Comparison of ENCODE assay signal across 1 cellular context in the genomic region with DNA sequence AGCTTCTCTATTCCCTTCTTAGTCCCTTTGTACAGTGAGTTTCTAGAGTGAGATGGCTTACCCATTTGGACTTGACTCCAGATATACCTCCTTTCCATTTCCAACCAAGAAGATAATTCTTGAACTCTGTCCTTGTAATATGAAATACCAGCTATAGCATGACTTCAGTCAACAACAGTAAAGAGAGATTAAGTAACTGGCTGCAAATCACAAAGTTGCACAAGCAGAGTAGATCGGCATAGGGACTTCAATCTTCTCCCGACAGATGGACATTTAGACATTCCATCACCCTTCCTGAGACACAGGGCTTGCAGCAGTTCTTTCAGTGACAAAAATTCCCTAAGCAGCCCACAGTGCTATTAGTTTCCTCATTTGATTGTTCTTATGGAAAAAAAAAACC.
TF ChIP-seq lines count a peak whose summit lies in the region.

No MANE protein-coding gene starts in this region.

TF ChIP-seq in HepG2, 621 proteins besides CTCF, POLR2A, EP300 and RAD21 (continues in another document):
- peak; percentile 66 for TF ChIP-seq HNF4A (CRISPR knock-in tag; IDR thresholded peaks at IDR 0.05)
- TF ChIP-seq, protein P1, sequence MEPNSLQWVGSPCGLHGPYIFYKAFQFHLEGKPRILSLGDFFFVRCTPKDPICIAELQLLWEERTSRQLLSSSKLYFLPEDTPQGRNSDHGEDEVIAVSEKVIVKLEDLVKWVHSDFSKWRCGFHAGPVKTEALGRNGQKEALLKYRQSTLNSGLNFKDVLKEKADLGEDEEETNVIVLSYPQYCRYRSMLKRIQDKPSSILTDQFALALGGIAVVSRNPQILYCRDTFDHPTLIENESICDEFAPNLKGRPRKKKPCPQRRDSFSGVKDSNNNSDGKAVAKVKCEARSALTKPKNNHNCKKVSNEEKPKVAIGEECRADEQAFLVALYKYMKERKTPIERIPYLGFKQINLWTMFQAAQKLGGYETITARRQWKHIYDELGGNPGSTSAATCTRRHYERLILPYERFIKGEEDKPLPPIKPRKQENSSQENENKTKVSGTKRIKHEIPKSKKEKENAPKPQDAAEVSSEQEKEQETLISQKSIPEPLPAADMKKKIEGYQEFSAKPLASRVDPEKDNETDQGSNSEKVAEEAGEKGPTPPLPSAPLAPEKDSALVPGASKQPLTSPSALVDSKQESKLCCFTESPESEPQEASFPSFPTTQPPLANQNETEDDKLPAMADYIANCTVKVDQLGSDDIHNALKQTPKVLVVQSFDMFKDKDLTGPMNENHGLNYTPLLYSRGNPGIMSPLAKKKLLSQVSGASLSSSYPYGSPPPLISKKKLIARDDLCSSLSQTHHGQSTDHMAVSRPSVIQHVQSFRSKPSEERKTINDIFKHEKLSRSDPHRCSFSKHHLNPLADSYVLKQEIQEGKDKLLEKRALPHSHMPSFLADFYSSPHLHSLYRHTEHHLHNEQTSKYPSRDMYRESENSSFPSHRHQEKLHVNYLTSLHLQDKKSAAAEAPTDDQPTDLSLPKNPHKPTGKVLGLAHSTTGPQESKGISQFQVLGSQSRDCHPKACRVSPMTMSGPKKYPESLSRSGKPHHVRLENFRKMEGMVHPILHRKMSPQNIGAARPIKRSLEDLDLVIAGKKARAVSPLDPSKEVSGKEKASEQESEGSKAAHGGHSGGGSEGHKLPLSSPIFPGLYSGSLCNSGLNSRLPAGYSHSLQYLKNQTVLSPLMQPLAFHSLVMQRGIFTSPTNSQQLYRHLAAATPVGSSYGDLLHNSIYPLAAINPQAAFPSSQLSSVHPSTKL (CRISPR knock-in tag; IDR thresholded peaks at IDR 0.05) = peak; percentile 44; the same call in 1 of the 2 replicates
- TF ChIP-seq FOXA3 (CRISPR knock-in tag; IDR thresholded peaks at IDR 0.05) = peak; percentile 59
- no peak for TF ChIP-seq ETV6 (CRISPR knock-in tag; conservative IDR thresholded peaks at IDR 0.05)
- no peak for TF ChIP-seq MAFK (conservative IDR thresholded peaks at IDR 0.05 in 1 of 2, IDR thresholded peaks at IDR 0.05 in 1 of 2; ENCODE audit: low read length in 2 of 2)
- TF ChIP-seq CEBPG (CRISPR knock-in tag; IDR thresholded peaks at IDR 0.05) = peak; percentile 68
- 0 out of 2 replicates have a peak, but pooled peaks have one; percentile 23 for TF ChIP-seq FOXJ3 (CRISPR knock-in tag; IDR thresholded peaks at IDR 0.05; ENCODE audit: borderline replicate concordance)
- no peak for TF ChIP-seq SRY (CRISPR knock-in tag; IDR thresholded peaks at IDR 0.05)
- TF ChIP-seq, protein P2, sequence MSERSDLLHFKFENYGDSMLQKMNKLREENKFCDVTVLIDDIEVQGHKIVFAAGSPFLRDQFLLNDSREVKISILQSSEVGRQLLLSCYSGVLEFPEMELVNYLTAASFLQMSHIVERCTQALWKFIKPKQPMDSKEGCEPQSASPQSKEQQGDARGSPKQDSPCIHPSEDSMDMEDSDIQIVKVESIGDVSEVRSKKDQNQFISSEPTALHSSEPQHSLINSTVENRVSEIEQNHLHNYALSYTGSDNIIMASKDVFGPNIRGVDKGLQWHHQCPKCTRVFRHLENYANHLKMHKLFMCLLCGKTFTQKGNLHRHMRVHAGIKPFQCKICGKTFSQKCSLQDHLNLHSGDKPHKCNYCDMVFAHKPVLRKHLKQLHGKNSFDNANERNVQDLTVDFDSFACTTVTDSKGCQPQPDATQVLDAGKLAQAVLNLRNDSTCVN (CRISPR knock-in tag; IDR thresholded peaks at IDR 0.05; ENCODE audit: borderline replicate concordance) = no peak
- no peak for TF ChIP-seq HOXA9 (CRISPR knock-in tag; IDR thresholded peaks at IDR 0.05; ENCODE audit: borderline replicate concordance)
- no peak for TF ChIP-seq ZNF446 (CRISPR knock-in tag; IDR thresholded peaks at IDR 0.05)
- TF ChIP-seq, protein P3, sequence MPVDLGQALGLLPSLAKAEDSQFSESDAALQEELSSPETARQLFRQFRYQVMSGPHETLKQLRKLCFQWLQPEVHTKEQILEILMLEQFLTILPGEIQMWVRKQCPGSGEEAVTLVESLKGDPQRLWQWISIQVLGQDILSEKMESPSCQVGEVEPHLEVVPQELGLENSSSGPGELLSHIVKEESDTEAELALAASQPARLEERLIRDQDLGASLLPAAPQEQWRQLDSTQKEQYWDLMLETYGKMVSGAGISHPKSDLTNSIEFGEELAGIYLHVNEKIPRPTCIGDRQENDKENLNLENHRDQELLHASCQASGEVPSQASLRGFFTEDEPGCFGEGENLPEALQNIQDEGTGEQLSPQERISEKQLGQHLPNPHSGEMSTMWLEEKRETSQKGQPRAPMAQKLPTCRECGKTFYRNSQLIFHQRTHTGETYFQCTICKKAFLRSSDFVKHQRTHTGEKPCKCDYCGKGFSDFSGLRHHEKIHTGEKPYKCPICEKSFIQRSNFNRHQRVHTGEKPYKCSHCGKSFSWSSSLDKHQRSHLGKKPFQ (CRISPR knock-in tag; IDR thresholded peaks at IDR 0.05; ENCODE audit: insufficient replicate concordance) = no peak
- no peak for TF ChIP-seq GABPA (IDR thresholded peaks at IDR 0.05; ENCODE audit: low read depth, low read length)
- no peak for TF ChIP-seq GABPA (CRISPR knock-in tag; IDR thresholded peaks at IDR 0.05; ENCODE audit: low read depth)
- TF ChIP-seq KDM4B (CRISPR knock-in tag; IDR thresholded peaks at IDR 0.05) = no peak
- no peak for TF ChIP-seq ZNF766 (CRISPR knock-in tag; IDR thresholded peaks at IDR 0.05; ENCODE audit: borderline replicate concordance)
- TF ChIP-seq, protein P4, sequence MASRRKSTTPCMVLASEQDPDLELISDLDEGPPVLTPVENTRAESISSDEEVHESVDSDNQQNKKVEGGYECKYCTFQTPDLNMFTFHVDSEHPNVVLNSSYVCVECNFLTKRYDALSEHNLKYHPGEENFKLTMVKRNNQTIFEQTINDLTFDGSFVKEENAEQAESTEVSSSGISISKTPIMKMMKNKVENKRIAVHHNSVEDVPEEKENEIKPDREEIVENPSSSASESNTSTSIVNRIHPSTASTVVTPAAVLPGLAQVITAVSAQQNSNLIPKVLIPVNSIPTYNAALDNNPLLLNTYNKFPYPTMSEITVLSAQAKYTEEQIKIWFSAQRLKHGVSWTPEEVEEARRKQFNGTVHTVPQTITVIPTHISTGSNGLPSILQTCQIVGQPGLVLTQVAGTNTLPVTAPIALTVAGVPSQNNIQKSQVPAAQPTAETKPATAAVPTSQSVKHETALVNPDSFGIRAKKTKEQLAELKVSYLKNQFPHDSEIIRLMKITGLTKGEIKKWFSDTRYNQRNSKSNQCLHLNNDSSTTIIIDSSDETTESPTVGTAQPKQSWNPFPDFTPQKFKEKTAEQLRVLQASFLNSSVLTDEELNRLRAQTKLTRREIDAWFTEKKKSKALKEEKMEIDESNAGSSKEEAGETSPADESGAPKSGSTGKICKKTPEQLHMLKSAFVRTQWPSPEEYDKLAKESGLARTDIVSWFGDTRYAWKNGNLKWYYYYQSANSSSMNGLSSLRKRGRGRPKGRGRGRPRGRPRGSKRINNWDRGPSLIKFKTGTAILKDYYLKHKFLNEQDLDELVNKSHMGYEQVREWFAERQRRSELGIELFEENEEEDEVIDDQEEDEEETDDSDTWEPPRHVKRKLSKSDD (CRISPR knock-in tag; IDR thresholded peaks at IDR 0.05; ENCODE audit: low read depth) = no peak
- no peak for TF ChIP-seq SATB2 (CRISPR knock-in tag; IDR thresholded peaks at IDR 0.05)
- no peak for TF ChIP-seq CREM (IDR thresholded peaks at IDR 0.05)
- no peak for TF ChIP-seq CREM (CRISPR knock-in tag; IDR thresholded peaks at IDR 0.05)
- TF ChIP-seq ZNF296 (CRISPR knock-in tag; conservative IDR thresholded peaks at IDR 0.05) = no peak
- TF ChIP-seq, protein P5, sequence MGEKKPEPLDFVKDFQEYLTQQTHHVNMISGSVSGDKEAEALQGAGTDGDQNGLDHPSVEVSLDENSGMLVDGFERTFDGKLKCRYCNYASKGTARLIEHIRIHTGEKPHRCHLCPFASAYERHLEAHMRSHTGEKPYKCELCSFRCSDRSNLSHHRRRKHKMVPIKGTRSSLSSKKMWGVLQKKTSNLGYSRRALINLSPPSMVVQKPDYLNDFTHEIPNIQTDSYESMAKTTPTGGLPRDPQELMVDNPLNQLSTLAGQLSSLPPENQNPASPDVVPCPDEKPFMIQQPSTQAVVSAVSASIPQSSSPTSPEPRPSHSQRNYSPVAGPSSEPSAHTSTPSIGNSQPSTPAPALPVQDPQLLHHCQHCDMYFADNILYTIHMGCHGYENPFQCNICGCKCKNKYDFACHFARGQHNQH (CRISPR knock-in tag; IDR thresholded peaks at IDR 0.05) = no peak
- no peak for TF ChIP-seq RORA (CRISPR knock-in tag; IDR thresholded peaks at IDR 0.05)
- 0 out of 2 replicates have a peak, but pooled peaks have one; percentile 15 for TF ChIP-seq BCL6 (CRISPR knock-in tag; IDR thresholded peaks at IDR 0.05)
- no peak for TF ChIP-seq ZNF431 (CRISPR knock-in tag; IDR thresholded peaks at IDR 0.05; ENCODE audit: borderline replicate concordance, low read depth)
- TF ChIP-seq PCBP1 (IDR thresholded peaks at IDR 0.05; ENCODE audit: borderline replicate concordance, low read depth, low read length) = no peak
- no peak for TF ChIP-seq ZNF10 (CRISPR knock-in tag; IDR thresholded peaks at IDR 0.05; ENCODE audit: borderline replicate concordance, low read depth)
- TF ChIP-seq, protein P6, sequence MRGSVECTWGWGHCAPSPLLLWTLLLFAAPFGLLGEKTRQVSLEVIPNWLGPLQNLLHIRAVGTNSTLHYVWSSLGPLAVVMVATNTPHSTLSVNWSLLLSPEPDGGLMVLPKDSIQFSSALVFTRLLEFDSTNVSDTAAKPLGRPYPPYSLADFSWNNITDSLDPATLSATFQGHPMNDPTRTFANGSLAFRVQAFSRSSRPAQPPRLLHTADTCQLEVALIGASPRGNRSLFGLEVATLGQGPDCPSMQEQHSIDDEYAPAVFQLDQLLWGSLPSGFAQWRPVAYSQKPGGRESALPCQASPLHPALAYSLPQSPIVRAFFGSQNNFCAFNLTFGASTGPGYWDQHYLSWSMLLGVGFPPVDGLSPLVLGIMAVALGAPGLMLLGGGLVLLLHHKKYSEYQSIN (CRISPR knock-in tag; IDR thresholded peaks at IDR 0.05; ENCODE audit: borderline replicate concordance) = no peak
- TF ChIP-seq, protein P7, sequence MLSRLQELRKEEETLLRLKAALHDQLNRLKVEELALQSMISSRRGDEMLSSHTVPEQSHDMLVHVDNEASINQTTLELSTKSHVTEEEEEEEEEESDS (CRISPR knock-in tag; IDR thresholded peaks at IDR 0.05; ENCODE audit: borderline replicate concordance) = no peak
- TF ChIP-seq, protein P8, sequence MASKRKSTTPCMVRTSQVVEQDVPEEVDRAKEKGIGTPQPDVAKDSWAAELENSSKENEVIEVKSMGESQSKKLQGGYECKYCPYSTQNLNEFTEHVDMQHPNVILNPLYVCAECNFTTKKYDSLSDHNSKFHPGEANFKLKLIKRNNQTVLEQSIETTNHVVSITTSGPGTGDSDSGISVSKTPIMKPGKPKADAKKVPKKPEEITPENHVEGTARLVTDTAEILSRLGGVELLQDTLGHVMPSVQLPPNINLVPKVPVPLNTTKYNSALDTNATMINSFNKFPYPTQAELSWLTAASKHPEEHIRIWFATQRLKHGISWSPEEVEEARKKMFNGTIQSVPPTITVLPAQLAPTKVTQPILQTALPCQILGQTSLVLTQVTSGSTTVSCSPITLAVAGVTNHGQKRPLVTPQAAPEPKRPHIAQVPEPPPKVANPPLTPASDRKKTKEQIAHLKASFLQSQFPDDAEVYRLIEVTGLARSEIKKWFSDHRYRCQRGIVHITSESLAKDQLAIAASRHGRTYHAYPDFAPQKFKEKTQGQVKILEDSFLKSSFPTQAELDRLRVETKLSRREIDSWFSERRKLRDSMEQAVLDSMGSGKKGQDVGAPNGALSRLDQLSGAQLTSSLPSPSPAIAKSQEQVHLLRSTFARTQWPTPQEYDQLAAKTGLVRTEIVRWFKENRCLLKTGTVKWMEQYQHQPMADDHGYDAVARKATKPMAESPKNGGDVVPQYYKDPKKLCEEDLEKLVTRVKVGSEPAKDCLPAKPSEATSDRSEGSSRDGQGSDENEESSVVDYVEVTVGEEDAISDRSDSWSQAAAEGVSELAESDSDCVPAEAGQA (IDR thresholded peaks at IDR 0.05; ENCODE audit: low read depth) = no peak
- TF ChIP-seq, protein P8 (CRISPR knock-in tag; IDR thresholded peaks at IDR 0.05; ENCODE audit: borderline replicate concordance) = no peak
- no peak for TF ChIP-seq TBL1XR1 (IDR thresholded peaks at IDR 0.05; ENCODE audit: borderline replicate concordance, low read length, partially characterized antibody)
- peak; percentile 37; the same call in 1 of the 2 replicates for TF ChIP-seq GATAD2A (CRISPR knock-in tag; IDR thresholded peaks at IDR 0.05)
- TF ChIP-seq TEAD2 (CRISPR knock-in tag; IDR thresholded peaks at IDR 0.05) = no peak
- no peak for TF ChIP-seq JUND (CRISPR knock-in tag; IDR thresholded peaks at IDR 0.05)
- TF ChIP-seq ZNF605 (CRISPR knock-in tag; IDR thresholded peaks at IDR 0.05) = no peak
- TF ChIP-seq SOX5 (CRISPR knock-in tag; IDR thresholded peaks at IDR 0.05; ENCODE audit: borderline replicate concordance) = no peak
- no peak for TF ChIP-seq CENPX (CRISPR knock-in tag; IDR thresholded peaks at IDR 0.05)
- TF ChIP-seq TGIF2 (CRISPR knock-in tag; IDR thresholded peaks at IDR 0.05) = no peak
- TF ChIP-seq, protein P9, sequence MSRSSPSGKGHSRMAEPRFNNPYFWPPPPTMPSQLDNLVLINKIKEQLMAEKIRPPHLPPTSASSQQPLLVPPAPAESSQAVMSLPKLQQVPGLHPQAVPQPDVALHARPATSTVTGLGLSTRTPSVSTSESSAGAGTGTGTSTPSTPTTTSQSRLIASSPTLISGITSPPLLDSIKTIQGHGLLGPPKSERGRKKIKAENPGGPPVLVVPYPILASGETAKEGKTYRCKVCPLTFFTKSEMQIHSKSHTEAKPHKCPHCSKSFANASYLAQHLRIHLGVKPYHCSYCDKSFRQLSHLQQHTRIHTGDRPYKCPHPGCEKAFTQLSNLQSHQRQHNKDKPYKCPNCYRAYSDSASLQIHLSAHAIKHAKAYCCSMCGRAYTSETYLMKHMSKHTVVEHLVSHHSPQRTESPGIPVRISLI (CRISPR knock-in tag; IDR thresholded peaks at IDR 0.05; ENCODE audit: borderline replicate concordance) = no peak
- no peak for TF ChIP-seq MED1 (CRISPR knock-in tag; IDR thresholded peaks at IDR 0.05)
